In genomic region chr15:66172339-66172980, GRCh38 we compare ENCODE assay signal across 26 cellular contexts.
DNase-seq lines count a peak whose midpoint lies in the region; ATAC-seq, FAIRE-seq and TF ChIP-seq lines count a peak whose summit lies in the region.
"Had no signal": no experiment of that assay in that cellular context is flagged by ENCODE, and none has a peak within 500 bp of the region (broad histone marks: within the 10 kb centered on the region; RNA-seq: fewer than 3 reads in every experiment).

No MANE protein-coding gene starts in this region.

- TF ChIP-seq CTCF in GM12878 (IDR thresholded peaks at IDR 0.05 in 2 of 3, conservative IDR thresholded peaks at IDR 0.05 in 1 of 3; ENCODE audit: control insufficient read depth in 2 of 3, extremely low read depth in 1 of 3, insufficient read depth in 1 of 3, low read depth in 3 of 3, low read length in 3 of 3) (no peak), kidney (IDR thresholded peaks at IDR 0.05; ENCODE audit: borderline replicate concordance, extremely low read depth, insufficient read depth) (no peak), osteocyte (IDR thresholded peaks at IDR 0.05) (no peak), RWPE1 (conservative IDR thresholded peaks at IDR 0.05; ENCODE audit: low read depth) (no peak)

- FAIRE-seq in GM12878 (lab: Jason Lieb, UNC) (no peak), kidney (lab: Jason Lieb, UNC) (no peak)
- FAIRE-seq: GM19239 had no signal

- no peak for ATAC-seq in CD4-positive, CD25-positive, alpha-beta regulatory T cell (ENCODE audit: low read depth in 2 of 2)
- ATAC-seq in GM12878: peak; percentile 60
- ATAC-seq in HG03439 (IDR thresholded peaks at IDR 0.05; ENCODE audit: unreplicated experiment): no peak
- ATAC-seq: activated naive CD8-positive, alpha-beta T cell treated with anti-CD3 and anti-CD28 coated beads, Interleukin-2, amount 50 U/mL, for 24 hours; CD8-positive, alpha-beta T cell; gastrocnemius medialis; SK-N-SH treated with all-trans-retinoic acid at 6 μM for 48 hours; stimulated activated naive CD8-positive, alpha-beta T cell treated with anti-CD3 and anti-CD28 coated beads, Interleukin-15, amount 100 ng/mL, for 72 hours had no signal

- TF ChIP-seq RAD21 in GM12878 (IDR thresholded peaks at IDR 0.05; ENCODE audit: insufficient read depth, low read depth, low read length): no peak

- in situ Hi-C loops in GM12878 (cut with MboI): no loop called here

- no peak for TF ChIP-seq EP300 in GM12878 (IDR thresholded peaks at IDR 0.05; ENCODE audit: borderline replicate concordance in 1 of 2, control insufficient read depth in 1 of 2, low read depth in 2 of 2, low read length in 2 of 2)

- 57% methylated on average over 11 of the region's 11 CpGs for WGBS in GM12878 (ENCODE audit: insufficient coverage, insufficient replicate concordance, low lambda C conversion rate, missing lambda C conversion rate)

- H3K27ac Mint-ChIP-seq in CD4-positive, CD25-positive, alpha-beta regulatory T cell: peak overlapping the region in 2 of 3 donors; percentile 38 to 68
- H3K27ac Mint-ChIP-seq in osteocyte (ENCODE audit: unreplicated experiment): no peak overlapping the region
- H3K27ac Mint-ChIP-seq: activated CD4-positive, alpha-beta T cell treated with anti-CD3 and anti-CD28 coated beads, Interleukin-2, amount 10 ng/mL, durations not matched to agents 24 days and 14 days; activated naive CD8-positive, alpha-beta T cell treated with anti-CD3 and anti-CD28 coated beads, Interleukin-2, amount 50 U/mL, for 24 hours; activated T-cell treated with anti-CD3 and anti-CD28 coated beads, Interleukin-2, amount 50 U/mL, for 24 hours; CD8-positive, alpha-beta T cell; mesothelial cell of epicardium; naive B cell; T-helper 2 cell treated with Interferon-gamma antibody and Interleukin-4, amounts not matched to agents 5 μg/mL and 100 μg/mL, for 36 hours had no signal

- RAD21 ChIA-PET in GM12878 (lab: Charles Lee; ENCODE audit: unreplicated experiment): no interaction called here

- no peak overlapping the region for H2AFZ ChIP-seq in GM12878 (ENCODE audit: control insufficient read depth, low read depth, low read length)
- H2AFZ ChIP-seq: hepatocyte had no signal

- peaks cover 0 to 2% (median 0%) of the 10 kb centered on the region in 7 donors for H3K9me3 Mint-ChIP-seq in CD4-positive, CD25-positive, alpha-beta regulatory T cell
- no peaks in the 10 kb centered on the region for H3K9me3 Mint-ChIP-seq in osteocyte (ENCODE audit: unreplicated experiment)
- H3K9me3 Mint-ChIP-seq: activated CD4-positive, alpha-beta T cell treated with anti-CD3 and anti-CD28 coated beads, Interleukin-2, amount 10 ng/mL, durations not matched to agents 24 days and 14 days; activated naive CD8-positive, alpha-beta T cell treated with anti-CD3 and anti-CD28 coated beads, Interleukin-2, amount 50 U/mL, for 24 hours; activated T-cell treated with anti-CD3 and anti-CD28 coated beads, Interleukin-2, amount 50 U/mL, for 24 hours; CD8-positive, alpha-beta T cell; mesothelial cell of epicardium; naive B cell; stimulated activated naive CD8-positive, alpha-beta T cell treated with anti-CD3 and anti-CD28 coated beads, Interleukin-15, amount 100 ng/mL, for 72 hours; T-helper 2 cell treated with Interferon-gamma antibody and Interleukin-4, amounts not matched to agents 5 μg/mL and 100 μg/mL, for 36 hours had no signal

- H3K9ac ChIP-seq in GM12878 (ENCODE audit: control insufficient read depth, insufficient read depth, low read length) (no peak overlapping the region), kidney (ENCODE audit: low read length in 2 of 2) (no peak overlapping the region)

- CTCF ChIA-PET in GM12878 (lab: Yijun Ruan, JAX): interaction anchor here (1.0 kb wide), 1 partner anchor 9 kb away, joined by 3 read pairs; no protein-coding TSS in a partner anchor
- CTCF ChIA-PET in RWPE1 (lab: Yijun Ruan, JAX): no interaction called here

- intact Hi-C loops in GM12878 (cut with micrococcal nuclease; ENCODE audit: unreplicated experiment) (no loop called here), kidney (cut with DNase I) (no loop called here)

- H3K27me3 Mint-ChIP-seq in CD4-positive, CD25-positive, alpha-beta regulatory T cell: peaks cover 15% of the 10 kb centered on the region
- H3K27me3 Mint-ChIP-seq in osteocyte (ENCODE audit: unreplicated experiment): peaks cover 50% of the 10 kb centered on the region

- no peak overlapping the region for H3K4me3 ChIP-seq in CD4-positive, CD25-positive, alpha-beta regulatory T cell (ENCODE audit: low read depth, low read length)
- H3K4me3 ChIP-seq in GM12878 (no peak overlapping the region), kidney (ENCODE audit: low read length in 2 of 2) (no peak overlapping the region)
- H3K4me3 ChIP-seq: gastrocnemius medialis, hepatocyte, vagina had no signal

- DNase-seq in CD4-positive, CD25-positive, alpha-beta regulatory T cell: no peak
- DNase-seq in NCI-H2227 (lab: John Stamatoyannopoulos, UW; ENCODE audit: unreplicated experiment) (peak; percentile 25), GM12878 (ENCODE audit: low read depth, low spot score) (no peak), kidney (peak; percentile 49), osteocyte (ENCODE audit: extremely low spot score, unreplicated experiment) (no peak), RWPE1 (ENCODE audit: low spot score) (no peak), OCI-M2 (lab: John Stamatoyannopoulos, UW; ENCODE audit: unreplicated experiment) (no peak)
- DNase-seq: activated CD4-positive, alpha-beta T cell treated with anti-CD3 and anti-CD28 coated beads, Interleukin-2, amount 10 ng/mL, durations not matched to agents 24 days and 14 days; activated naive CD8-positive, alpha-beta T cell treated with anti-CD3 and anti-CD28 coated beads, Interleukin-2, amount 50 U/mL, for 24 hours; activated T-cell treated with anti-CD3 and anti-CD28 coated beads, Interleukin-2, amount 50 U/mL, for 24 hours; CD8-positive, alpha-beta T cell; central memory CD4-positive, alpha-beta T cell; gastrocnemius medialis; GDM1; HCEC 1CT; Karpas-422; naive B cell; occipital lobe; stimulated activated naive CD8-positive, alpha-beta T cell treated with anti-CD3 and anti-CD28 coated beads, Interleukin-15, amount 100 ng/mL, for 72 hours had no signal

- no peaks in the 10 kb centered on the region for H4K20me1 ChIP-seq in GM12878 (ENCODE audit: control insufficient read depth, insufficient read depth)

- peaks cover 0 to 4% (median 0%) of the 10 kb centered on the region in 4 donors for H3K4me1 Mint-ChIP-seq in CD4-positive, CD25-positive, alpha-beta regulatory T cell
- H3K4me1 Mint-ChIP-seq in osteocyte (ENCODE audit: unreplicated experiment): no peaks in the 10 kb centered on the region
- H3K4me1 Mint-ChIP-seq: activated CD4-positive, alpha-beta T cell treated with anti-CD3 and anti-CD28 coated beads, Interleukin-2, amount 10 ng/mL, durations not matched to agents 24 days and 14 days; activated naive CD8-positive, alpha-beta T cell treated with anti-CD3 and anti-CD28 coated beads, Interleukin-2, amount 50 U/mL, for 24 hours; stimulated activated naive CD8-positive, alpha-beta T cell treated with anti-CD3 and anti-CD28 coated beads, Interleukin-15, amount 100 ng/mL, for 72 hours had no signal

- no peaks in the 10 kb centered on the region for H3K79me2 ChIP-seq in GM12878 (ENCODE audit: control insufficient read depth, insufficient read depth, low read length)
- H3K79me2 ChIP-seq: hepatocyte had no signal

- H3K36me3 ChIP-seq in CD4-positive, CD25-positive, alpha-beta regulatory T cell (ENCODE audit: control insufficient read depth, insufficient read depth, low read length): no peaks in the 10 kb centered on the region
- H3K36me3 ChIP-seq in GM12878 (ENCODE audit: control insufficient read depth in 2 of 2, insufficient read depth in 2 of 2, low read length in 1 of 2) (no peaks in the 10 kb centered on the region), kidney (ENCODE audit: control insufficient read depth in 1 of 2, insufficient read depth in 2 of 2, low read length in 2 of 2) (no peaks in the 10 kb centered on the region)
- H3K36me3 ChIP-seq: gastrocnemius medialis, vagina had no signal

- SMC1A ChIA-PET in GM12878 (lab: Charles Lee; ENCODE audit: uncharacterized antibody, unreplicated experiment): no interaction called here

- H3K4me2 ChIP-seq in GM12878 (ENCODE audit: control insufficient read depth, insufficient read depth): no peak overlapping the region
- H3K4me2 ChIP-seq: hepatocyte had no signal

- H3K4me3 Mint-ChIP-seq in CD4-positive, CD25-positive, alpha-beta regulatory T cell: no peak overlapping the region
- H3K4me3 Mint-ChIP-seq in osteocyte (ENCODE audit: unreplicated experiment): no peak overlapping the region
- H3K4me3 Mint-ChIP-seq: activated CD4-positive, alpha-beta T cell treated with anti-CD3 and anti-CD28 coated beads, Interleukin-2, amount 10 ng/mL, durations not matched to agents 24 days and 14 days; activated naive CD8-positive, alpha-beta T cell treated with anti-CD3 and anti-CD28 coated beads, Interleukin-2, amount 50 U/mL, for 24 hours; activated T-cell treated with anti-CD3 and anti-CD28 coated beads, Interleukin-2, amount 50 U/mL, for 24 hours; CD8-positive, alpha-beta T cell; mesothelial cell of epicardium; naive B cell; stimulated activated naive CD8-positive, alpha-beta T cell treated with anti-CD3 and anti-CD28 coated beads, Interleukin-15, amount 100 ng/mL, for 72 hours; T-helper 2 cell treated with Interferon-gamma antibody and Interleukin-4, amounts not matched to agents 5 μg/mL and 100 μg/mL, for 36 hours had no signal

- H3K4me1 ChIP-seq in CD4-positive, CD25-positive, alpha-beta regulatory T cell (ENCODE audit: control insufficient read depth, insufficient read depth, low read length, poor library complexity, severe bottlenecking): no peaks in the 10 kb centered on the region
- H3K4me1 ChIP-seq in GM12878 (ENCODE audit: control insufficient read depth, insufficient read depth, low read length) (peaks cover 8% of the 10 kb centered on the region), kidney (ENCODE audit: control insufficient read depth in 1 of 2, insufficient read depth in 1 of 2, low read depth in 1 of 2, low read length in 2 of 2) (no peaks in the 10 kb centered on the region)
- H3K4me1 ChIP-seq: gastrocnemius medialis, vagina had no signal

- TF ChIP-seq POLR2A in GM12878 (IDR thresholded peaks at IDR 0.05; ENCODE audit: low read depth, low read length): no peak

- H3K27ac ChIP-seq in CD4-positive, CD25-positive, alpha-beta regulatory T cell (ENCODE audit: insufficient read depth, low read length, poor library complexity, severe bottlenecking): no peak overlapping the region
- H3K27ac ChIP-seq in GM12878 (ENCODE audit: control insufficient read depth, insufficient read depth) (no peak overlapping the region), kidney (ENCODE audit: low read depth in 2 of 2, low read length in 2 of 2) (no peak overlapping the region), RWPE1 (no peak overlapping the region)
- H3K27ac ChIP-seq: gastrocnemius medialis, hepatocyte, vagina had no signal

- no TSS peak for BruUV-seq in GM12878 (replicated peaks; lab: Mats Ljungman, UMichigan)

- no peaks in the 10 kb centered on the region for H3K36me3 Mint-ChIP-seq in CD4-positive, CD25-positive, alpha-beta regulatory T cell
- no peaks in the 10 kb centered on the region for H3K36me3 Mint-ChIP-seq in osteocyte (ENCODE audit: unreplicated experiment)
- H3K36me3 Mint-ChIP-seq: CD8-positive, alpha-beta T cell; mesothelial cell of epicardium; naive B cell had no signal

- peaks cover 5% of the 10 kb centered on the region for H3K27me3 ChIP-seq in CD4-positive, CD25-positive, alpha-beta regulatory T cell (ENCODE audit: control insufficient read depth, insufficient read depth, low read length)
- 0 out of 4 replicates have a peak, but pooled peaks cover 0 to 1% of the 10 kb centered on the region in 2 experiments for H3K27me3 ChIP-seq in GM12878 (replicated peaks in 1 of 2; ENCODE audit: control insufficient read depth in 2 of 2, insufficient read depth in 2 of 2, low read length in 1 of 2)
- H3K27me3 ChIP-seq: vagina had no signal

- no peaks in the 10 kb centered on the region for H3K9me3 ChIP-seq in CD4-positive, CD25-positive, alpha-beta regulatory T cell (ENCODE audit: control insufficient read depth in 2 of 2, low read length in 2 of 2)
- H3K9me3 ChIP-seq in GM12878 (replicated peaks; ENCODE audit: control insufficient read depth, insufficient read depth, low read length): no peaks in the 10 kb centered on the region
- no peaks in the 10 kb centered on the region for H3K9me3 ChIP-seq in kidney (ENCODE audit: control insufficient read depth in 1 of 2, low read length in 2 of 2)
- H3K9me3 ChIP-seq: gastrocnemius medialis, vagina had no signal

- POLR2A ChIA-PET in GM12878 (lab: Charles Lee) (interaction anchor here (0.5 to 0.7 kb wide), 2 partner anchors 11 to 16 kb away, joined by 3 read pairs; no protein-coding TSS in a partner anchor), RWPE1 (lab: Yijun Ruan, JAX; ENCODE audit: low non-redundant PET) (no interaction called here)

Comparison
In these comparisons a context has a peak if more than half of its experiments do, and no peak if none do; other contexts are left out.
1. DNase-seq: peak in NCI-H2227 (single experiment) and kidney (single experiment); none in CD4-positive, CD25-positive, alpha-beta regulatory T cell (0 of 3), GM12878 (single experiment), osteocyte (single experiment), RWPE1 (single experiment) and OCI-M2 (single experiment).